ENCODE assay signal across 27 cellular contexts in genomic region chr3:131658115-131658514, GRCh38.
DNase-seq lines count a peak whose midpoint lies in the region; FAIRE-seq and TF ChIP-seq lines count a peak whose summit lies in the region.
"Had no signal": no experiment of that assay in that cellular context is flagged by ENCODE, and none has a peak within 500 bp of the region (broad histone marks: within the 10 kb centered on the region; RNA-seq: fewer than 3 reads in every experiment).

No MANE protein-coding gene starts in this region.

- 61% methylated on average over 3 of the region's 3 CpGs for WGBS in liver

- H3K9me3 ChIP-seq in liver (ENCODE audit: control insufficient read depth in 4 of 4, low read length in 3 of 4) = peaks cover 0 to 8% (median under 1%) of the 10 kb centered on the region in 4 donors
- H3K9me3 ChIP-seq: MG63, upper lobe of right lung had no signal

- TF ChIP-seq CTCF in LNCAP (IDR thresholded peaks at IDR 0.05) (peak; percentile 9; the same call in 1 of the 2 replicates), liver (IDR thresholded peaks at IDR 0.05; ENCODE audit: low read depth, low read length, missing input control) (no peak)

- peak; percentile 6 to 7 for TF ChIP-seq RAD21 in liver (IDR thresholded peaks at IDR 0.05)

- FAIRE-seq in HTR-8/SVneo (lab: Jason Lieb, UNC) = no peak
- FAIRE-seq: frontal cortex had no signal

- no peak overlapping the region for H3K9ac ChIP-seq in liver (ENCODE audit: low read depth in 1 of 2, low read length in 2 of 2)
- H3K9ac ChIP-seq: parathyroid adenoma had no signal

- H3K36me3 ChIP-seq in liver (ENCODE audit: control insufficient read depth in 4 of 4, insufficient read depth in 3 of 4, low read depth in 1 of 4, low read length in 3 of 4) = no peaks in the 10 kb centered on the region
- H3K36me3 ChIP-seq: MG63, upper lobe of right lung had no signal

- peaks cover 0 to 3% (median 0%) of the 10 kb centered on the region in 4 donors for H3K27me3 ChIP-seq in liver (ENCODE audit: control insufficient read depth in 4 of 4, insufficient read depth in 4 of 4, low read length in 3 of 4)
- H3K27me3 ChIP-seq: MG63, upper lobe of right lung had no signal

- H3K27ac ChIP-seq in liver (ENCODE audit: low read depth in 1 of 2, low read length in 2 of 2) = no peak overlapping the region
- H3K27ac ChIP-seq: parathyroid adenoma, upper lobe of right lung had no signal

- H3K4me1 ChIP-seq in liver (ENCODE audit: control insufficient read depth in 4 of 4, insufficient read depth in 4 of 4, low read length in 3 of 4) = no peaks in the 10 kb centered on the region
- H3K4me1 ChIP-seq: parathyroid adenoma, upper lobe of right lung had no signal

- peak; percentile 27 for DNase-seq in DMS53 (lab: John Stamatoyannopoulos, UW)
- no peak for DNase-seq in DMS53 treated with DMSO at 0.1 percent for 48 hours (lab: John Stamatoyannopoulos, UW; ENCODE audit: unreplicated experiment)
- peak; percentile 4 for DNase-seq in SW480 (ENCODE audit: low spot score)
- DNase-seq in D341Med (ENCODE audit: low spot score) = no peak
- DNase-seq in EL = no peak
- no peak for DNase-seq in HTR-8/SVneo (ENCODE audit: insufficient read length, low spot score)
- DNase-seq: 8988T; activated CD4-positive, alpha-beta T cell treated with anti-CD3 and anti-CD28 coated beads for 1 hour; activated naive CD4-positive, alpha-beta T cell treated with anti-CD3 and anti-CD28 coated beads for 36 hours; activated T-cell treated with anti-CD3 and anti-CD28 coated beads, Interleukin-2, amount 50 U/mL, for 4 hours; central memory CD4-positive, alpha-beta T cell; erythroblast; hypothalamus; left ventricle myocardium superior; MG63; midbrain; NCI-H1436; NCI-H524; nephron progenitor cell; stimulated activated CD4-positive, alpha-beta T cell treated with anti-CD3 and anti-CD28 coated beads, Interleukin-15, amount 100 ng/mL, for 24 hours; stimulated activated CD8-positive, alpha-beta memory T cell treated with anti-CD3 and anti-CD28 coated beads, Interleukin-4, amount 100 ng/mL, for 48 hours; T-helper 1 cell; upper lobe of right lung had no signal

- H3K4me3 ChIP-seq in liver (ENCODE audit: low read depth in 1 of 3, low read length in 3 of 3) = no peak overlapping the region
- H3K4me3 ChIP-seq: MG63, upper lobe of right lung had no signal

TF ChIP-seq in liver, 16 proteins besides CTCF, POLR2A, EP300 and RAD21:
- no peak for TF ChIP-seq JUND (IDR thresholded peaks at IDR 0.05)
- no peak for TF ChIP-seq ZBTB33 (IDR thresholded peaks at IDR 0.05)
- TF ChIP-seq REST (IDR thresholded peaks at IDR 0.05) = no peak
- TF ChIP-seq HNF4G (IDR thresholded peaks at IDR 0.05) = no peak
- no peak for TF ChIP-seq ATF3 (IDR thresholded peaks at IDR 0.05)
- TF ChIP-seq RXRA (IDR thresholded peaks at IDR 0.05) = no peak
- TF ChIP-seq NR2F2 (IDR thresholded peaks at IDR 0.05) = no peak
- TF ChIP-seq SP1 (IDR thresholded peaks at IDR 0.05) = no peak
- no peak for TF ChIP-seq TAF1 (conservative IDR thresholded peaks at IDR 0.05)
- no peak for TF ChIP-seq FOXA2 (IDR thresholded peaks at IDR 0.05)
- no peak for TF ChIP-seq HNF4A (conservative IDR thresholded peaks at IDR 0.05)
- no peak for TF ChIP-seq FOXA1 (IDR thresholded peaks at IDR 0.05)
- no peak for TF ChIP-seq GABPA (IDR thresholded peaks at IDR 0.05 in 1 of 2, conservative IDR thresholded peaks at IDR 0.05 in 1 of 2)

Comparison
In these comparisons a context has a peak if more than half of its experiments do, and no peak if none do; other contexts are left out.
1. DNase-seq: peak in DMS53 (single experiment) and SW480 (single experiment); none in DMS53 treated with DMSO at 0.1 percent for 48 hours (single experiment), D341Med (single experiment), EL (single experiment) and HTR-8/SVneo (single experiment).